In genomic region chr14:39182770-39183684, GRCh38 we compare ENCODE assay signal across 29 cellular contexts. TPM values are rescaled to one million over a fixed set of nuclear protein-coding genes. Genes with fewer than 3 reads are reported as not detected.
A peak's percentile ranks its signal among the peaks of the same experiment; 100 is the strongest.
DNase-seq lines count a peak whose midpoint lies in the region; ATAC-seq, FAIRE-seq and TF ChIP-seq lines count a peak whose summit lies in the region.
"Had no signal": no experiment of that assay in that cellular context is flagged by ENCODE, and none has a peak within 500 bp of the region (broad histone marks: within the 10 kb centered on the region; RNA-seq: fewer than 3 reads in every experiment).

No MANE protein-coding gene starts in this region.

- ATAC-seq in A549 (no peak), GM19324 (IDR thresholded peaks at IDR 0.05; ENCODE audit: low FRiP score, unreplicated experiment) (no peak)
- ATAC-seq: body of pancreas; right cardiac atrium; stimulated activated memory B cell treated with anti-CD40 and anti-IgM and Interleukin-4, amounts not matched to agents 10 μg/mL and 1 μg/mL and 100 μg/mL, for 72 hours had no signal

- no peaks in the 10 kb centered on the region for H3K9me3 Mint-ChIP-seq in T-helper 2 cell treated with Interferon-gamma antibody and Interleukin-4, amounts not matched to agents 5 μg/mL and 100 μg/mL, for 36 hours
- H3K9me3 Mint-ChIP-seq: activated T-helper 2 cell treated with anti-CD3 and anti-CD28 coated beads, Interferon-gamma antibody, Interleukin-2, Interleukin-4, amounts not matched to agents 10 μg/mL and 5 μg/mL and 100 μg/mL, durations not matched to agents 14 hours and 24 hours and 36 hours; CD4-positive, CD25-positive, alpha-beta regulatory T cell; nephron progenitor cell; stimulated activated memory B cell treated with anti-CD40 and anti-IgM and Interleukin-4, amounts not matched to agents 10 μg/mL and 1 μg/mL and 100 μg/mL, for 72 hours had no signal

- no peaks in the 10 kb centered on the region for H3K9me3 ChIP-seq in A549
- H3K9me3 ChIP-seq: adrenal gland, body of pancreas, testis, uterus had no signal

- peaks cover 43% of the 10 kb centered on the region for H3K36me3 Mint-ChIP-seq in T-helper 2 cell treated with Interferon-gamma antibody and Interleukin-4, amounts not matched to agents 5 μg/mL and 100 μg/mL, for 36 hours (ENCODE audit: low read depth)

- peaks cover 15% of the 10 kb centered on the region for H3K36me3 ChIP-seq in mesendoderm (ENCODE audit: control insufficient read depth, insufficient read depth, low read length)

- TF ChIP-seq EP300 in A549 (IDR thresholded peaks at IDR 0.05) = no peak

- H3K4me2 ChIP-seq in A549 (no peak overlapping the region), mesendoderm (ENCODE audit: low read length) (no peak overlapping the region)
- H3K4me2 ChIP-seq: PC-9 had no signal

- H3K27me3 ChIP-seq in mesendoderm (ENCODE audit: insufficient read depth, low read length, poor library complexity) = no peaks in the 10 kb centered on the region
- H3K27me3 ChIP-seq: adrenal gland, body of pancreas, testis, uterus had no signal

- H3K4me1 ChIP-seq in A549 (peaks cover 17% of the 10 kb centered on the region; the same call in 2 of the 3 replicates), mesendoderm (ENCODE audit: control insufficient read depth, low read depth, low read length) (peaks cover 5% of the 10 kb centered on the region)
- H3K4me1 ChIP-seq: adrenal gland, body of pancreas, testis, uterus had no signal

- WGBS in A549 (ENCODE audit: missing lambda C conversion rate) = 100% methylated on average over 1 of the region's 1 CpG
- no CpG with 5 or more reads among the region's 1 CpG for WGBS in mesendoderm (ENCODE audit: extremely low coverage, insufficient coverage, low lambda C conversion rate)

- peak overlapping the region; percentile 2 for H3K27ac Mint-ChIP-seq in T-helper 2 cell treated with Interferon-gamma antibody and Interleukin-4, amounts not matched to agents 5 μg/mL and 100 μg/mL, for 36 hours
- H3K27ac Mint-ChIP-seq: activated T-helper 2 cell treated with anti-CD3 and anti-CD28 coated beads, Interferon-gamma antibody, Interleukin-2, Interleukin-4, amounts not matched to agents 10 μg/mL and 5 μg/mL and 100 μg/mL, durations not matched to agents 14 hours and 24 hours and 36 hours; nephron progenitor cell; stimulated activated memory B cell treated with anti-CD40 and anti-IgM and Interleukin-4, amounts not matched to agents 10 μg/mL and 1 μg/mL and 100 μg/mL, for 72 hours had no signal

- no peak overlapping the region for H3K9ac ChIP-seq in mesendoderm (ENCODE audit: low read length)

- peaks cover 6% of the 10 kb centered on the region for H3K79me1 ChIP-seq in mesendoderm (ENCODE audit: low read length)

- H3K56ac ChIP-seq in mesendoderm (ENCODE audit: low read length) = no peak overlapping the region

- TF ChIP-seq RAD21 in A549 (conservative IDR thresholded peaks at IDR 0.05 in 1 of 2, IDR thresholded peaks at IDR 0.05 in 1 of 2) = no peak

- H3K18ac ChIP-seq in mesendoderm (ENCODE audit: low read length) = no peak overlapping the region

- H3K27ac ChIP-seq in A549 (no peak overlapping the region), VCaP (peak overlapping the region; percentile 68), mesendoderm (ENCODE audit: low read depth, low read length) (no peak overlapping the region)
- H3K27ac ChIP-seq: 22Rv1, adrenal gland, body of pancreas, PC-9, testis, uterus had no signal

- H3K4me3 ChIP-seq in A549 = no peak overlapping the region
- H3K4me3 ChIP-seq in mesendoderm (ENCODE audit: low read length) = no peak overlapping the region
- H3K4me3 ChIP-seq: adrenal gland, body of pancreas, PC-9, testis, uterus had no signal

- H2BK15ac ChIP-seq in mesendoderm (replicated peaks; ENCODE audit: low read depth) = no peak overlapping the region

- no peak overlapping the region for H3K4ac ChIP-seq in mesendoderm (ENCODE audit: low read depth, low read length)

- H3K4me1 Mint-ChIP-seq in T-helper 2 cell treated with Interferon-gamma antibody and Interleukin-4, amounts not matched to agents 5 μg/mL and 100 μg/mL, for 36 hours (ENCODE audit: low read depth) = peaks cover 14% of the 10 kb centered on the region

- H3K79me2 ChIP-seq in mesendoderm (ENCODE audit: control insufficient read depth, insufficient read depth, low read length) = peaks cover 6% of the 10 kb centered on the region

- no peak overlapping the region for H2AK5ac ChIP-seq in mesendoderm (ENCODE audit: low read length)

- H3K27me3 Mint-ChIP-seq in T-helper 2 cell treated with Interferon-gamma antibody and Interleukin-4, amounts not matched to agents 5 μg/mL and 100 μg/mL, for 36 hours (ENCODE audit: low read depth) = no peaks in the 10 kb centered on the region
- H3K27me3 Mint-ChIP-seq: CD4-positive, CD25-positive, alpha-beta regulatory T cell; stimulated activated memory B cell treated with anti-CD40 and anti-IgM and Interleukin-4, amounts not matched to agents 10 μg/mL and 1 μg/mL and 100 μg/mL, for 72 hours had no signal

- CTCF ChIA-PET in A549 (lab: Yijun Ruan, JAX) = no interaction called here

- H4K5ac ChIP-seq in mesendoderm (ENCODE audit: low read length) = no peak overlapping the region

- no peak overlapping the region for H2BK5ac ChIP-seq in mesendoderm (ENCODE audit: low read length)

- H4K8ac ChIP-seq in mesendoderm (ENCODE audit: low read depth, low read length) = no peak overlapping the region

- H2BK120ac ChIP-seq in mesendoderm (ENCODE audit: low read depth, low read length) = no peak overlapping the region

- no peak for FAIRE-seq in A549 (lab: Jason Lieb, UNC)
- FAIRE-seq: HTR-8/SVneo had no signal

- no peak for TF ChIP-seq CTCF in A549 (IDR thresholded peaks at IDR 0.05)
- TF ChIP-seq CTCF in VCaP (conservative IDR thresholded peaks at IDR 0.05) = no peak

- no peak for DNase-seq in T-helper 2 cell treated with Interferon-gamma antibody and Interleukin-4, amounts not matched to agents 5 μg/mL and 100 μg/mL, for 36 hours (ENCODE audit: low spot score)
- DNase-seq in T-helper 2 cell = no peak
- DNase-seq in A549 (ENCODE audit: low read depth in 1 of 2, low spot score in 1 of 2) = no peak
- DNase-seq in erythroblast (lab: John Stamatoyannopoulos, UW) = no peak
- DNase-seq in mesendoderm = no peak
- no peak for DNase-seq in NK-92 (lab: John Stamatoyannopoulos, UW; ENCODE audit: unreplicated experiment)
- DNase-seq: activated CD4-positive, alpha-beta T cell treated with anti-CD3 and anti-CD28 coated beads, Interleukin-2, amount 50 U/mL, for 1 hour; adrenal gland; body of pancreas; CD4-positive, CD25-positive, alpha-beta regulatory T cell; glutamatergic neuron; NCI-H1436 treated with DMSO at 0.1 percent for 48 hours; NCI-H510A; nephron progenitor cell; NK-92 treated with Interleukin-12 subunit alpha and Interleukin-12 subunit beta, amount 100 ng/mL, for 24 hours; PC-9; right cardiac atrium; SHP77; stimulated activated CD4-positive, alpha-beta T cell treated with anti-CD3 and anti-CD28 coated beads, Interleukin-12 subunit alpha, Interleukin-12 subunit beta, amount 100 ng/mL, for 4 hours; stimulated activated CD4-positive, alpha-beta T cell treated with anti-CD3 and anti-CD28 coated beads, Interleukin-4, amount 100 ng/mL, for 1 hour; T-helper 9 cell; testis; uterus had no signal

- H3K23ac ChIP-seq in mesendoderm (ENCODE audit: low read length) = no peak overlapping the region

- H3K4me3 Mint-ChIP-seq in T-helper 2 cell treated with Interferon-gamma antibody and Interleukin-4, amounts not matched to agents 5 μg/mL and 100 μg/mL, for 36 hours = no peak overlapping the region
- H3K4me3 Mint-ChIP-seq: nephron progenitor cell; stimulated activated memory B cell treated with anti-CD40 and anti-IgM and Interleukin-4, amounts not matched to agents 10 μg/mL and 1 μg/mL and 100 μg/mL, for 72 hours had no signal

- POLR2A ChIA-PET in A549 (lab: Yijun Ruan, JAX) = interaction anchor here (0.7 to 1.5 kb wide), 2 partner anchors 7 to 13 kb away, joined by 3 to 6 read pairs; partner anchors contain the start of gene TRAPPC6B

- TF ChIP-seq POLR2A in A549 (IDR thresholded peaks at IDR 0.05; ENCODE audit: low read length) (no peak), erythroblast (IDR thresholded peaks at IDR 0.05; ENCODE audit: low read length) (peak; percentile 57)

TF ChIP-seq in A549, 52 proteins besides CTCF, POLR2A, EP300 and RAD21 (continues in another document):
- TF ChIP-seq JUN (IDR thresholded peaks at IDR 0.05) = no peak

RNA-seq across cellular contexts. Expression of gene PNN, which starts 8.0 kb away (rescaled TPM):
- 40.3 and 50.1 TPM in 2 replicates for polyA plus RNA-seq in A549 (2011; rRNA removed)
- 12.8 and 18.7 TPM in 2 replicates for polyA plus RNA-seq in A549 (2012; cell fraction: cytosol; rRNA removed)
- polyA plus RNA-seq in A549 (2012; cell fraction: nucleus; rRNA removed) = 45.6 and 146 TPM in 2 replicates
- polyA plus RNA-seq in A549 (2017; fragmentation: RNase III; extraction: RNeasy Plus Mini Kit Qiagen cat#74134 plus additional on column Dnase treatment) = 108 to 124 TPM (median 117 TPM) in 3 replicates
- polyA minus RNA-seq in A549 (2011; rRNA and poly(A)+ RNA removed) = 21.7 and 24.8 TPM in 2 replicates
- 140 TPM for polyA plus RNA-seq in mesendoderm (2013, experiment 1 of 2)
- polyA plus RNA-seq in mesendoderm (2013, experiment 2 of 2) = 132 TPM

RNA-seq across cellular contexts. Expression of gene TRAPPC6B, which starts 12.9 kb away (rescaled TPM):
- 18.7 and 31.6 TPM in 2 replicates for polyA plus RNA-seq in A549 (2011; rRNA removed)
- polyA plus RNA-seq in A549 (2012; cell fraction: cytosol; rRNA removed) = 3.7 and 3.8 TPM in 2 replicates
- polyA plus RNA-seq in A549 (2012; cell fraction: nucleus; rRNA removed) = 5.0 and 9.4 TPM in 2 replicates
- polyA plus RNA-seq in A549 (2017; fragmentation: RNase III; extraction: RNeasy Plus Mini Kit Qiagen cat#74134 plus additional on column Dnase treatment) = 14.7 to 16.4 TPM (median 15.7 TPM) in 3 replicates
- 9.1 and 11.7 TPM in 2 replicates for polyA minus RNA-seq in A549 (2011; rRNA and poly(A)+ RNA removed)
- 19.2 TPM for polyA plus RNA-seq in mesendoderm (2013, experiment 1 of 2)
- 18.5 TPM for polyA plus RNA-seq in mesendoderm (2013, experiment 2 of 2)

RNA-seq across cellular contexts. Expression of gene MIA2, which starts 50.7 kb away (rescaled TPM):
- polyA plus RNA-seq in A549 (2011; rRNA removed) (71.7 and 73.9 TPM in 2 replicates), A549 (2017; fragmentation: RNase III; extraction: RNeasy Plus Mini Kit Qiagen cat#74134 plus additional on column Dnase treatment) (22.9 to 25.6 TPM (median 25.4 TPM) in 3 replicates)
- polyA plus RNA-seq in A549 (2012; cell fraction: cytosol; rRNA removed) = 8.5 and 12.4 TPM in 2 replicates
- 10.4 and 16.1 TPM in 2 replicates for polyA plus RNA-seq in A549 (2012; cell fraction: nucleus; rRNA removed)
- polyA minus RNA-seq in A549 (2011; rRNA and poly(A)+ RNA removed) = 23.1 and 26.2 TPM in 2 replicates
- polyA plus RNA-seq in mesendoderm (2013, experiment 1 of 2) = 12.0 TPM
- polyA plus RNA-seq in mesendoderm (2013, experiment 2 of 2) = 11.9 TPM
